1 cellular context compared by ENCODE assay signal in the genomic region with DNA sequence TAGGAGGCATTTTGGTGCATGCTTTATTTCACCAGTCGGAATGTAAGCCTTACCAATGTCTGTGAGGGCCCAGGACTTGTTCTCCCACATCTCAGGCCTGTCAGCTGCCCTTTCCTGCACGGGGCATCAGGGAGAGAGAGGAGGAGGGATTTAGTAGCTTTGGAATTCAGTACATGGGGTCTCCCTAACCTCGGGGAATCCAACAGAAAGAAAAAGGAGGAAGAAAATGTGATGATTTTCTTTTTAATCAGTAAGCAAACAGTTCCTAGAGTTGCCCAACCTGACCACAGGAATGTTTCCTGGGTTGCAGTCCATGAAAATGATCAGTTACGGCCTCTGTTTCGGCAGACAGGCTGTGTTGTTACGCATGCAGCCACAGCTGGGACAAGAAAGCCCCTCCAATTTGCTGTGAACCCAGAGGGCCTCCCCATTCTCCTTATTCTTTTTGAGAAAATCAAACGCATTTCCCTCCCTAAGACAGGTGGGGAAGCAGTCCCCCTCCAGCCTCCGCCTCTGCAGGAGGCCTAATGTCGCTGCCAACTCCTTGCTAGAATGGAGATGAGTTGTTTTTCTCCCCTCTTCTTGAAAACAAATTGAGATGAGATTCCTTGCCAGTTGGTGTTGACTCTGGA.
TF ChIP-seq lines count a peak whose summit lies in the region.

No MANE protein-coding gene starts in this region.

TF ChIP-seq in HepG2, 621 proteins besides CTCF, POLR2A, EP300 and RAD21 (continued from another document and continues in another):
- TF ChIP-seq GABPB1 (CRISPR knock-in tag; IDR thresholded peaks at IDR 0.05) (no peak), ZNF382 (CRISPR knock-in tag; IDR thresholded peaks at IDR 0.05; ENCODE audit: borderline replicate concordance) (no peak), MIXL1 (CRISPR knock-in tag; IDR thresholded peaks at IDR 0.05) (peak; percentile 97), SIN3B (IDR thresholded peaks at IDR 0.05; ENCODE audit: low read length) (no peak), KLF12 (CRISPR knock-in tag; IDR thresholded peaks at IDR 0.05; ENCODE audit: borderline replicate concordance) (peak; percentile 45; the same call in 1 of the 2 replicates), DMTF1 (CRISPR knock-in tag; IDR thresholded peaks at IDR 0.05) (no peak), ZFP36 (IDR thresholded peaks at IDR 0.05; ENCODE audit: borderline replicate concordance, low read depth, low read length, partially characterized antibody) (no peak), EED (CRISPR knock-in tag; IDR thresholded peaks at IDR 0.05) (no peak), PRMT3 (CRISPR knock-in tag; IDR thresholded peaks at IDR 0.05; ENCODE audit: borderline replicate concordance, low read depth) (no peak), GRHL1 (CRISPR knock-in tag; conservative IDR thresholded peaks at IDR 0.05) (no peak), ZFAT (CRISPR knock-in tag; conservative IDR thresholded peaks at IDR 0.05) (no peak), TRIM24 (CRISPR knock-in tag; IDR thresholded peaks at IDR 0.05) (0 out of 2 replicates have a peak, but pooled peaks have one; percentile 16), LBX2 (CRISPR knock-in tag; IDR thresholded peaks at IDR 0.05; ENCODE audit: borderline replicate concordance) (no peak), ZNF777 (CRISPR knock-in tag; IDR thresholded peaks at IDR 0.05) (no peak), ZBTB38 (CRISPR knock-in tag; IDR thresholded peaks at IDR 0.05) (0 out of 2 replicates have a peak, but pooled peaks have one; percentile 38), HMG20A (CRISPR knock-in tag; IDR thresholded peaks at IDR 0.05; ENCODE audit: borderline replicate concordance) (peak; percentile 96), DNMT1 (CRISPR knock-in tag; IDR thresholded peaks at IDR 0.05) (no peak), TARDBP (CRISPR knock-in tag; IDR thresholded peaks at IDR 0.05) (peak; percentile 83), ZNF414 (CRISPR knock-in tag; IDR thresholded peaks at IDR 0.05) (peak; percentile 40; the same call in 1 of the 2 replicates), MBD4 (IDR thresholded peaks at IDR 0.05; ENCODE audit: borderline replicate concordance, low read length) (no peak), GFI1 (CRISPR knock-in tag; IDR thresholded peaks at IDR 0.05; ENCODE audit: borderline replicate concordance) (peak; percentile 83), TOPORS (CRISPR knock-in tag; IDR thresholded peaks at IDR 0.05) (no peak), ZNF337 (CRISPR knock-in tag; IDR thresholded peaks at IDR 0.05; ENCODE audit: borderline replicate concordance, low read depth) (no peak), MZF1 (CRISPR knock-in tag; IDR thresholded peaks at IDR 0.05; ENCODE audit: borderline replicate concordance) (0 out of 2 replicates have a peak, but pooled peaks have one; percentile 44), TSC22D2 (CRISPR knock-in tag; IDR thresholded peaks at IDR 0.05; ENCODE audit: borderline replicate concordance) (peak; percentile 23; the same call in 1 of the 2 replicates), SP5 (CRISPR knock-in tag; IDR thresholded peaks at IDR 0.05; ENCODE audit: borderline replicate concordance, low read depth) (peak; percentile 89), SNAPC4 (CRISPR knock-in tag; IDR thresholded peaks at IDR 0.05) (no peak), TBX2 (CRISPR knock-in tag; IDR thresholded peaks at IDR 0.05; ENCODE audit: borderline replicate concordance) (peak; percentile 96), HIVEP1 (CRISPR knock-in tag; IDR thresholded peaks at IDR 0.05) (peak; percentile 89)
- TF ChIP-seq, protein P1, sequence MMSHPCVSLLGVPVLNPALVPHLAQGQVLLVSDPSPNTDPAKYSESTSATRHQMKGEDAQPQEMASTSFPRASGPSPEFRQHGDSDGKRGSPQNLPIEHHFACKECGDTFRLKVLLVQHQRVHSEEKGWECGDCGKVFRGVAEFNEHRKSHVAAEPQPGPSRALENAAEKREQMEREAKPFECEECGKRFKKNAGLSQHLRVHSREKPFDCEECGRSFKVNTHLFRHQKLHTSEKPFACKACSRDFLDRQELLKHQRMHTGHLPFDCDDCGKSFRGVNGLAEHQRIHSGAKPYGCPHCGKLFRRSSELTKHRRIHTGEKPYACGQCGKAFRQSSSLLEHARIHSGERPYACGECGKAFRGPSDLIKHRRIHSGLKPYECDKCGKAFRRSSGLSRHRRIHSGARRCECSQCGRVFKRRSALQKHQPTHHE (CRISPR knock-in tag; IDR thresholded peaks at IDR 0.05; ENCODE audit: borderline replicate concordance), result peak; percentile 26; the same call in 1 of the 2 replicates
- TF ChIP-seq, protein P2, sequence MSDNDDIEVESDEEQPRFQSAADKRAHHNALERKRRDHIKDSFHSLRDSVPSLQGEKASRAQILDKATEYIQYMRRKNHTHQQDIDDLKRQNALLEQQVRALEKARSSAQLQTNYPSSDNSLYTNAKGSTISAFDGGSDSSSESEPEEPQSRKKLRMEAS (IDR thresholded peaks at IDR 0.05), result peak; percentile 70
- TF ChIP-seq, protein P3, sequence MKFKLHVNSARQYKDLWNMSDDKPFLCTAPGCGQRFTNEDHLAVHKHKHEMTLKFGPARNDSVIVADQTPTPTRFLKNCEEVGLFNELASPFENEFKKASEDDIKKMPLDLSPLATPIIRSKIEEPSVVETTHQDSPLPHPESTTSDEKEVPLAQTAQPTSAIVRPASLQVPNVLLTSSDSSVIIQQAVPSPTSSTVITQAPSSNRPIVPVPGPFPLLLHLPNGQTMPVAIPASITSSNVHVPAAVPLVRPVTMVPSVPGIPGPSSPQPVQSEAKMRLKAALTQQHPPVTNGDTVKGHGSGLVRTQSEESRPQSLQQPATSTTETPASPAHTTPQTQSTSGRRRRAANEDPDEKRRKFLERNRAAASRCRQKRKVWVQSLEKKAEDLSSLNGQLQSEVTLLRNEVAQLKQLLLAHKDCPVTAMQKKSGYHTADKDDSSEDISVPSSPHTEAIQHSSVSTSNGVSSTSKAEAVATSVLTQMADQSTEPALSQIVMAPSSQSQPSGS (CRISPR knock-in tag; IDR thresholded peaks at IDR 0.05), result peak; percentile 73
- TF ChIP-seq, protein P4, sequence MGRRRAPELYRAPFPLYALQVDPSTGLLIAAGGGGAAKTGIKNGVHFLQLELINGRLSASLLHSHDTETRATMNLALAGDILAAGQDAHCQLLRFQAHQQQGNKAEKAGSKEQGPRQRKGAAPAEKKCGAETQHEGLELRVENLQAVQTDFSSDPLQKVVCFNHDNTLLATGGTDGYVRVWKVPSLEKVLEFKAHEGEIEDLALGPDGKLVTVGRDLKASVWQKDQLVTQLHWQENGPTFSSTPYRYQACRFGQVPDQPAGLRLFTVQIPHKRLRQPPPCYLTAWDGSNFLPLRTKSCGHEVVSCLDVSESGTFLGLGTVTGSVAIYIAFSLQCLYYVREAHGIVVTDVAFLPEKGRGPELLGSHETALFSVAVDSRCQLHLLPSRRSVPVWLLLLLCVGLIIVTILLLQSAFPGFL (CRISPR knock-in tag; IDR thresholded peaks at IDR 0.05), result no peak
- TF ChIP-seq, protein P5, sequence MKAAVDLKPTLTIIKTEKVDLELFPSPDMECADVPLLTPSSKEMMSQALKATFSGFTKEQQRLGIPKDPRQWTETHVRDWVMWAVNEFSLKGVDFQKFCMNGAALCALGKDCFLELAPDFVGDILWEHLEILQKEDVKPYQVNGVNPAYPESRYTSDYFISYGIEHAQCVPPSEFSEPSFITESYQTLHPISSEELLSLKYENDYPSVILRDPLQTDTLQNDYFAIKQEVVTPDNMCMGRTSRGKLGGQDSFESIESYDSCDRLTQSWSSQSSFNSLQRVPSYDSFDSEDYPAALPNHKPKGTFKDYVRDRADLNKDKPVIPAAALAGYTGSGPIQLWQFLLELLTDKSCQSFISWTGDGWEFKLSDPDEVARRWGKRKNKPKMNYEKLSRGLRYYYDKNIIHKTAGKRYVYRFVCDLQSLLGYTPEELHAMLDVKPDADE (CRISPR knock-in tag; IDR thresholded peaks at IDR 0.05), result no peak
